13 cellular contexts compared by ENCODE assay signal in genomic region chr5:113166710-113167366, GRCh38.
A peak's percentile ranks its signal among the peaks of the same experiment; 100 is the strongest.
DNase-seq lines count a peak whose midpoint lies in the region; ATAC-seq and TF ChIP-seq lines count a peak whose summit lies in the region.
"Had no signal": no experiment of that assay in that cellular context is flagged by ENCODE, and none has a peak within 500 bp of the region (broad histone marks: within the 10 kb centered on the region; RNA-seq: fewer than 3 reads in every experiment).

No MANE protein-coding gene starts in this region.

- H3K9me3 ChIP-seq in skeletal muscle satellite cell (replicated peaks; ENCODE audit: low read length): no peaks in the 10 kb centered on the region

- H3K36me3 ChIP-seq in skeletal muscle satellite cell (ENCODE audit: insufficient read depth, low read length): no peaks in the 10 kb centered on the region

- peaks cover 20% of the 10 kb centered on the region for H3K4me1 ChIP-seq in skeletal muscle satellite cell (ENCODE audit: control insufficient read depth, insufficient read depth, low read length)

- peaks cover 3% of the 10 kb centered on the region for H3K27me3 ChIP-seq in skeletal muscle satellite cell (ENCODE audit: control insufficient read depth, insufficient read depth, low read length)

- TF ChIP-seq CTCF in HFF-Myc (IDR thresholded peaks at IDR 0.05; ENCODE audit: low read depth, low read length, missing control alignments): no peak
- TF ChIP-seq CTCF in fibroblast of pulmonary artery (IDR thresholded peaks at IDR 0.05; ENCODE audit: low read length, missing control alignments): no peak
- TF ChIP-seq CTCF in osteocyte (IDR thresholded peaks at IDR 0.05): no peak

- H3K27me3 Mint-ChIP-seq in osteocyte (ENCODE audit: unreplicated experiment): peaks cover 2% of the 10 kb centered on the region

- H3K27ac Mint-ChIP-seq in osteocyte (ENCODE audit: unreplicated experiment): no peak overlapping the region

- H3K9ac ChIP-seq in skeletal muscle satellite cell (ENCODE audit: low read depth, low read length): peak overlapping the region; percentile 26

- peaks cover 15% of the 10 kb centered on the region for H3K4me1 Mint-ChIP-seq in osteocyte (ENCODE audit: unreplicated experiment)

- no peaks in the 10 kb centered on the region for H3K36me3 Mint-ChIP-seq in osteocyte (ENCODE audit: unreplicated experiment)

- no peak overlapping the region for H3K4me3 ChIP-seq in HFF-Myc (replicated peaks; ENCODE audit: low read depth, low read length)
- no peak overlapping the region for H3K4me3 ChIP-seq in fibroblast of pulmonary artery (replicated peaks; ENCODE audit: low read depth, low read length)
- H3K4me3 ChIP-seq in skeletal muscle satellite cell (ENCODE audit: low read length): peak overlapping the region; percentile 41
- H3K4me3 ChIP-seq: lung had no signal

- H3K4me3 Mint-ChIP-seq in osteocyte (ENCODE audit: unreplicated experiment): no peak overlapping the region

- no peak for ATAC-seq in HG02938 (IDR thresholded peaks at IDR 0.05; ENCODE audit: unreplicated experiment)
- ATAC-seq in HG03196 (IDR thresholded peaks at IDR 0.05; ENCODE audit: unreplicated experiment): no peak
- ATAC-seq: activated CD4-positive, CD25-positive, alpha-beta regulatory T cell treated with anti-CD3 and anti-CD28 coated beads, Interleukin-2, amount 50 U/mL, for 24 hours had no signal

- peak; percentile 26 for DNase-seq in HFF-Myc (ENCODE audit: extremely low read depth, low read depth)
- DNase-seq in SW480 (ENCODE audit: low spot score): peak; percentile 99
- DNase-seq in fibroblast of pulmonary artery (ENCODE audit: low read depth): peak; percentile 58
- no peak for DNase-seq in osteocyte (ENCODE audit: extremely low spot score, unreplicated experiment)
- DNase-seq in COR-L47 (lab: John Stamatoyannopoulos, UW): no peak
- DNase-seq: activated naive CD4-positive, alpha-beta T cell treated with Interleukin-2 at 50 U/mL for 16 hours; erythroblast; GF-D8 had no signal

- H3K9me3 Mint-ChIP-seq in osteocyte (ENCODE audit: unreplicated experiment): no peaks in the 10 kb centered on the region

- H3K4me2 ChIP-seq in skeletal muscle satellite cell (ENCODE audit: low read length): peak overlapping the region; percentile 65

Comparison
In these comparisons a context has a peak if more than half of its experiments do, and no peak if none do; other contexts are left out.
1. DNase-seq: peak in HFF-Myc (single experiment), SW480 (single experiment) and fibroblast of pulmonary artery (single experiment); none in osteocyte (single experiment) and COR-L47 (single experiment).